Comparison of ENCODE assay signal across 13 cellular contexts in the genomic region with DNA sequence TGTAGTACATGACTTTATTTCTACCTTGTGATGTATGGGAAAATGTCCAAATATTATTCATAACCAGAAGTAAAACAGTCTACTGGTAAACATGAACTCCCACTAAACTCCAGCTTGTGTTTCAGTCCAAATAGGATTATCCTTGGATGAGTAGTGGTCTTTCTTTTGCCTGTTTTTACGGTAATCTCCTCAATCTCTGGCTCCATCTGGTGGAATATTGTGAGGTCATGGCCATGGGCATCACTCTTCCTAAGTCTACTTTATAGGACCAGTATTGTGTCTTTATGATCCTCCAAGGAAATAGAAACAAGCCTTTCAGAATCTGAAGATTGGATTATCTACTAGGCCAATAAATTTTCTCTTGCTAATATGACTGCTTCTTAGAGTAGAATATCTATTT.
A peak's percentile ranks its signal among the peaks of the same experiment; 100 is the strongest.
DNase-seq lines count a peak whose midpoint lies in the region; ATAC-seq, FAIRE-seq and TF ChIP-seq lines count a peak whose summit lies in the region.
"Had no signal": no experiment of that assay in that cellular context is flagged by ENCODE, and none has a peak within 500 bp of the region (broad histone marks: within the 10 kb centered on the region; RNA-seq: fewer than 3 reads in every experiment).

No MANE protein-coding gene starts in this region.

- no peak overlapping the region for H2AFZ ChIP-seq in HepG2 (ENCODE audit: low read length)
- H2AFZ ChIP-seq: parathyroid adenoma had no signal

- H3K4me1 ChIP-seq in HepG2 (ENCODE audit: insufficient read depth, low read length) (no peaks in the 10 kb centered on the region), stomach (no peaks in the 10 kb centered on the region)
- H3K4me1 ChIP-seq in CD8-positive, alpha-beta memory T cell (ENCODE audit: insufficient read depth, low read length), result no peaks in the 10 kb centered on the region
- H3K4me1 ChIP-seq: parathyroid adenoma, upper lobe of left lung had no signal

- no TSS peak for BruUV-seq in HepG2 (replicated peaks; lab: Mats Ljungman, UMichigan)

- H3K27me3 ChIP-seq in HepG2 (ENCODE audit: control insufficient read depth in 1 of 2, insufficient read depth in 2 of 2, low read length in 2 of 2) (no peaks in the 10 kb centered on the region), stomach (no peaks in the 10 kb centered on the region)
- no peaks in the 10 kb centered on the region for H3K27me3 ChIP-seq in CD8-positive, alpha-beta memory T cell (ENCODE audit: insufficient read depth, low read length, poor library complexity, severe bottlenecking)
- H3K27me3 ChIP-seq: upper lobe of left lung had no signal

- TF ChIP-seq RAD21 in HepG2 (CRISPR knock-in tag; IDR thresholded peaks at IDR 0.05), result no peak

- peaks cover 0 to 6% (median 2%) of the 10 kb centered on the region in 5 experiments for H3K9me3 Mint-ChIP-seq in brain
- peaks cover 3 to 26% (median 6%) of the 10 kb centered on the region in 5 donors for H3K9me3 Mint-ChIP-seq in CD8-positive, alpha-beta memory T cell
- peaks cover 20% of the 10 kb centered on the region for H3K9me3 Mint-ChIP-seq in activated T-cell treated with anti-CD3 and anti-CD28 coated beads, Interleukin-2, amount 50 U/mL, for 24 hours

- TF ChIP-seq CTCF in brain (conservative IDR thresholded peaks at IDR 0.05) (peak; percentile 54 to 64), HepG2 (CRISPR knock-in tag; IDR thresholded peaks at IDR 0.05) (peak; percentile 42), stomach (IDR thresholded peaks at IDR 0.05) (no peak)

- no peaks in the 10 kb centered on the region for H3K36me3 Mint-ChIP-seq in brain
- H3K36me3 Mint-ChIP-seq in CD8-positive, alpha-beta memory T cell, result no peaks in the 10 kb centered on the region
- no peaks in the 10 kb centered on the region for H3K36me3 Mint-ChIP-seq in activated T-cell treated with anti-CD3 and anti-CD28 coated beads, Interleukin-2, amount 50 U/mL, for 24 hours (ENCODE audit: low read depth)

- H3K27me3 Mint-ChIP-seq in brain, result peaks cover 10% of the 10 kb centered on the region
- no peaks in the 10 kb centered on the region for H3K27me3 Mint-ChIP-seq in CD8-positive, alpha-beta memory T cell
- H3K27me3 Mint-ChIP-seq in activated T-cell treated with anti-CD3 and anti-CD28 coated beads, Interleukin-2, amount 50 U/mL, for 24 hours, result no peaks in the 10 kb centered on the region

- POLR2A ChIA-PET in HepG2 (lab: Yijun Ruan, JAX), result no interaction called here
- POLR2A ChIA-PET in CD8-positive, alpha-beta memory T cell (lab: Charles Lee), result no interaction called here

- H3K27ac Mint-ChIP-seq in brain, result no peak overlapping the region
- no peak overlapping the region for H3K27ac Mint-ChIP-seq in CD8-positive, alpha-beta memory T cell
- no peak overlapping the region for H3K27ac Mint-ChIP-seq in activated T-cell treated with anti-CD3 and anti-CD28 coated beads, Interleukin-2, amount 50 U/mL, for 24 hours

- TF ChIP-seq POLR2A in HepG2 (IDR thresholded peaks at IDR 0.05; ENCODE audit: insufficient read depth in 1 of 2, low read depth in 2 of 2, low read length in 2 of 2) (no peak), stomach (IDR thresholded peaks at IDR 0.05) (no peak)

- intact Hi-C loops in HepG2 (cut with micrococcal nuclease; ENCODE audit: unreplicated experiment) (loop anchor here (2.0 to 5.0 kb wide), 2 partner anchors 158 to 445 kb away; no protein-coding TSS in a partner anchor), stomach (cut with DNase I; ENCODE audit: low total_unique reads) (no loop called here)

- in situ Hi-C loops in HepG2 (cut with HindIII; ENCODE audit: extremely low pct_ligation_motif_present, low pct_unique_long_range_greater_than_20kb), result no loop called here

- ATAC-seq in HepG2, result no peak

- WGBS in HepG2 (ENCODE audit: low lambda C conversion rate), result 3% methylated on average over 1 of the region's 1 CpG
- 27 to 67% (median 63%) methylated on average over 1 of the region's 1 CpG for WGBS in stomach, 5 donors

- H3K4me3 Mint-ChIP-seq in brain, result no peak overlapping the region
- H3K4me3 Mint-ChIP-seq in CD8-positive, alpha-beta memory T cell, result no peak overlapping the region
- H3K4me3 Mint-ChIP-seq in activated T-cell treated with anti-CD3 and anti-CD28 coated beads, Interleukin-2, amount 50 U/mL, for 24 hours, result no peak overlapping the region

- H3K36me3 ChIP-seq in HepG2 (replicated peaks in 1 of 2; ENCODE audit: control insufficient read depth in 1 of 2, insufficient read depth in 2 of 2, low read length in 2 of 2) (no peaks in the 10 kb centered on the region), stomach (no peaks in the 10 kb centered on the region)
- no peaks in the 10 kb centered on the region for H3K36me3 ChIP-seq in CD8-positive, alpha-beta memory T cell (ENCODE audit: insufficient read depth, low read length)
- H3K36me3 ChIP-seq: upper lobe of left lung had no signal

- no peak for FAIRE-seq in HepG2 (lab: Jason Lieb, UNC)

- H3K9me3 ChIP-seq in HepG2 (ENCODE audit: low read length), result no peaks in the 10 kb centered on the region
- H3K9me3 ChIP-seq in stomach, result no peaks in the 10 kb centered on the region
- no peaks in the 10 kb centered on the region for H3K9me3 ChIP-seq in CD8-positive, alpha-beta memory T cell (ENCODE audit: low read length)
- H3K9me3 ChIP-seq: upper lobe of left lung had no signal

- DNase-seq in DMS53 (lab: John Stamatoyannopoulos, UW), result peak; percentile 40
- peak; percentile 11 for DNase-seq in NCI-H2171 (lab: John Stamatoyannopoulos, UW)
- no peak for DNase-seq in HepG2 (ENCODE audit: low spot score)
- no peak for DNase-seq in stomach
- DNase-seq in OCI-M2 (lab: John Stamatoyannopoulos, UW; ENCODE audit: unreplicated experiment), result no peak
- DNase-seq in CD8-positive, alpha-beta memory T cell, result no peak
- DNase-seq in activated T-cell treated with anti-CD3 and anti-CD28 coated beads, Interleukin-2, amount 50 U/mL, for 24 hours, result no peak
- DNase-seq: activated CD4-positive, CD25-positive, alpha-beta regulatory T cell treated with anti-CD3 and anti-CD28 coated beads, Interleukin-2, amount 50 U/mL, for 72 hours; activated naive CD4-positive, alpha-beta T cell treated with anti-CD3 and anti-CD28 coated beads, Interleukin-2, amount 50 U/mL, for 16 hours; effector CD8-positive, alpha-beta T cell; upper lobe of left lung had no signal

- no peak overlapping the region for H3K27ac ChIP-seq in HepG2 (ENCODE audit: extremely low read length, insufficient read depth, low read length)
- no peak overlapping the region for H3K27ac ChIP-seq in stomach
- H3K27ac ChIP-seq in CD8-positive, alpha-beta memory T cell (ENCODE audit: low read depth, low read length), result no peak overlapping the region
- H3K27ac ChIP-seq: parathyroid adenoma, upper lobe of left lung had no signal

- no peak for TF ChIP-seq EP300 in HepG2 (IDR thresholded peaks at IDR 0.05; ENCODE audit: low read depth in 2 of 2, low read length in 2 of 2)
- no peak for TF ChIP-seq EP300 in HepG2 (CRISPR knock-in tag; IDR thresholded peaks at IDR 0.05; ENCODE audit: borderline replicate concordance)
- TF ChIP-seq EP300 in stomach (IDR thresholded peaks at IDR 0.05), result no peak

- no peak overlapping the region for H3K9ac ChIP-seq in HepG2 (ENCODE audit: insufficient read depth, low read depth, low read length)
- H3K9ac ChIP-seq: parathyroid adenoma had no signal

- CTCF ChIA-PET in HepG2 (lab: Yijun Ruan, JAX; ENCODE audit: low intra/inter-chr PET ratio, low total read pairs), result no interaction called here
- CTCF ChIA-PET in CD8-positive, alpha-beta memory T cell (lab: Charles Lee), result no interaction called here

- no peaks in the 10 kb centered on the region for H4K20me1 ChIP-seq in HepG2 (ENCODE audit: insufficient read depth, low read length)

- H3K4me1 Mint-ChIP-seq in brain, result no peaks in the 10 kb centered on the region
- no peaks in the 10 kb centered on the region for H3K4me1 Mint-ChIP-seq in CD8-positive, alpha-beta memory T cell
- H3K4me1 Mint-ChIP-seq in activated T-cell treated with anti-CD3 and anti-CD28 coated beads, Interleukin-2, amount 50 U/mL, for 24 hours (ENCODE audit: low read depth), result no peaks in the 10 kb centered on the region

- no peaks in the 10 kb centered on the region for H3K79me2 ChIP-seq in HepG2 (ENCODE audit: insufficient read depth, low read length)
- H3K79me2 ChIP-seq: parathyroid adenoma had no signal

- H3K4me3 ChIP-seq in HepG2 (replicated peaks in 1 of 3; ENCODE audit: insufficient read depth in 1 of 3, low read depth in 2 of 3, low read length in 3 of 3), result no peak overlapping the region
- no peak overlapping the region for H3K4me3 ChIP-seq in stomach
- no peak overlapping the region for H3K4me3 ChIP-seq in CD8-positive, alpha-beta memory T cell (ENCODE audit: low read length)
- H3K4me3 ChIP-seq: upper lobe of left lung had no signal

- H3K4me2 ChIP-seq in HepG2 (ENCODE audit: low read depth, low read length), result no peak overlapping the region

TF ChIP-seq in HepG2, 621 proteins besides CTCF, POLR2A, EP300 and RAD21:
- TF ChIP-seq ZNF225 (CRISPR knock-in tag; IDR thresholded peaks at IDR 0.05) (no peak), STAG1 (CRISPR knock-in tag; IDR thresholded peaks at IDR 0.05) (peak; percentile 57), ZNF709 (CRISPR knock-in tag; IDR thresholded peaks at IDR 0.05) (no peak), NFYC (CRISPR knock-in tag; IDR thresholded peaks at IDR 0.05) (no peak), ZNF75D (CRISPR knock-in tag; IDR thresholded peaks at IDR 0.05; ENCODE audit: borderline replicate concordance) (no peak), SMC3 (IDR thresholded peaks at IDR 0.05; ENCODE audit: low read length) (peak; percentile 27; the same call in 1 of the 2 replicates)

Comparison
In these comparisons a context has a peak if more than half of its experiments do, and no peak if none do; other contexts are left out.
1. DNase-seq: peak in DMS53 (single experiment) and NCI-H2171 (single experiment); none in HepG2 (single experiment), stomach (single experiment), OCI-M2 (single experiment), CD8-positive, alpha-beta memory T cell (0 of 5) and activated T-cell treated with anti-CD3 and anti-CD28 coated beads, Interleukin-2, amount 50 U/mL, for 24 hours (single experiment).
2. CTCF ChIP-seq: peak in brain (2 of 2) and HepG2 (single experiment); none in stomach (0 of 7).